In the genomic region with DNA sequence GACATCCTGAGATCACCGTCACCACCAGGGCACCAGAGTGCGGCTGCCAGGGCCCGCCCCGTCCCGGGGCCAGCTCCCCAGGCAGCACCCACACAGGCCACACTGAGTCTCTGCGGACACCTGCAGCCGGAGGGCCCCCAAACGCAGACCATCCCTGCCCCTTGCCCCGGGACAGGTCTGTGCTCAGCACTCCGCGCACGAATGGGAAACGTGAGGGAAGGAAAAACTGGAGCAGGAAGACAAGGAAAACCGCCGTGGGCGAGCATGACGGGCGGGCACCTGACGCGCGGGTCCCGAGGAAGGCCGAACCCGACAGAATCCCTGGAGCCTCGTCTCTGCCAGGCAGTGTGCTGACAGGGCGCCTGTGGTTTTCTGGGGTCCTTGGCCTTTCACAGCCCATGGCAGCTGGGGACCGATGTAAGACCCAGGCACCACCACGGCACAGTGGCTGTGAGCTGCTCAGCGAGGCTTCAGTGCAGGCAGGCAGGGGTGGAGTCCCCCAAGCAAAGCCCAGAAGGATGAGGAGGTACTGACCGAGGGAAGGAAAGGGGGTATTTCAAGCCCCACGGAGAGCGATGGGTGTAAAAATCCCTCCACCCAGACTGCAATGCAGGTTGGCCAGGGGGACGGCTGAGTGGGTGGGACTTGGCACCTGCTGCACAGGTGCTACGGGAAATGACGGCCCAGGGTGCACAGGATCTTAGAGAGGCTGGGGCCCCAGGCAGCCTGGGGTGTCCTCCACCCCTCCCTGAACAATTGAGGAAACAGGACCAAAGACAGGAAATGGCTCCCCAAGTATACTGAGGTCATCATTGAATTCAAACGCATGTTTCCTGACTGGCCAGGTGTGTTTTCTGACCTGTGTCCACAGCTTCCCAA, we compare ENCODE assay signal across 2 cellular contexts.
TF ChIP-seq lines count a peak whose summit lies in the region.

No MANE protein-coding gene starts in this region.

TF ChIP-seq in liver, 16 proteins besides CTCF, POLR2A, EP300 and RAD21:
- TF ChIP-seq HNF4A (conservative IDR thresholded peaks at IDR 0.05): no peak
- no peak for TF ChIP-seq FOXA1 (IDR thresholded peaks at IDR 0.05)
- TF ChIP-seq, protein P1, sequence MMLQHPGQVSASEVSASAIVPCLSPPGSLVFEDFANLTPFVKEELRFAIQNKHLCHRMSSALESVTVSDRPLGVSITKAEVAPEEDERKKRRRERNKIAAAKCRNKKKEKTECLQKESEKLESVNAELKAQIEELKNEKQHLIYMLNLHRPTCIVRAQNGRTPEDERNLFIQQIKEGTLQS (IDR thresholded peaks at IDR 0.05): no peak
- TF ChIP-seq, protein P2, sequence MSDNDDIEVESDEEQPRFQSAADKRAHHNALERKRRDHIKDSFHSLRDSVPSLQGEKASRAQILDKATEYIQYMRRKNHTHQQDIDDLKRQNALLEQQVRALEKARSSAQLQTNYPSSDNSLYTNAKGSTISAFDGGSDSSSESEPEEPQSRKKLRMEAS (IDR thresholded peaks at IDR 0.05): no peak

TF ChIP-seq in H1, 55 proteins besides CTCF, POLR2A, EP300 and RAD21:
- TF ChIP-seq POU5F1 (IDR thresholded peaks at IDR 0.05; ENCODE audit: low read depth, low read length) (no peak), CBX5 (IDR thresholded peaks at IDR 0.05; ENCODE audit: low read depth, low read length) (no peak), CHD2 (IDR thresholded peaks at IDR 0.05; ENCODE audit: low read length) (no peak), CTBP2 (IDR thresholded peaks at IDR 0.05; ENCODE audit: borderline replicate concordance, insufficient read depth, insufficient read length, low read length) (no peak), KDM1A (IDR thresholded peaks at IDR 0.05; ENCODE audit: borderline replicate concordance, low read length) (no peak), EGR1 (IDR thresholded peaks at IDR 0.05; ENCODE audit: borderline replicate concordance, low read depth, low read length) (no peak), HDAC6 (IDR thresholded peaks at IDR 0.05; ENCODE audit: low read depth, low read length) (no peak), BRCA1 (IDR thresholded peaks at IDR 0.05; ENCODE audit: low read depth, low read length) (no peak), CHD1 (IDR thresholded peaks at IDR 0.05; ENCODE audit: low read depth, low read length) (no peak)
